ENCODE assay signal across 8 cellular contexts in genomic region chr1:150067184-150068182, GRCh38. TPM values are rescaled to one million over a fixed set of nuclear protein-coding genes. Genes with fewer than 3 reads are reported as not detected.
DNase-seq lines count a peak whose midpoint lies in the region; ATAC-seq and TF ChIP-seq lines count a peak whose summit lies in the region.

Gene VPS45 (plus strand): TSS chr1:150067776. CDS start chr1:150067858, 82 bp downstream.

- no peaks in the 10 kb centered on the region for H3K9me3 Mint-ChIP-seq in activated CD4-positive, alpha-beta T cell treated with anti-CD3 and anti-CD28 coated beads, Interleukin-2, amount 10 ng/mL, durations not matched to agents 24 days and 14 days

- TF ChIP-seq CTCF in coronary artery (IDR thresholded peaks at IDR 0.05): no peak

- ATAC-seq in HG03439 (IDR thresholded peaks at IDR 0.05; ENCODE audit: unreplicated experiment) (peak; percentile 81), left lobe of liver (peak; percentile 97)

- peak; percentile 70 for TF ChIP-seq POLR2A in GM19099 (IDR thresholded peaks at IDR 0.05; ENCODE audit: extremely low read depth, insufficient read length, low read depth)

- H3K27ac Mint-ChIP-seq in activated CD4-positive, alpha-beta T cell treated with anti-CD3 and anti-CD28 coated beads, Interleukin-2, amount 10 ng/mL, durations not matched to agents 24 days and 14 days: peak within 1 kb of the TSS; percentile 98

- intact Hi-C loops in activated CD4-positive, alpha-beta T cell treated with anti-CD3 and anti-CD28 coated beads, Interleukin-2, amount 10 ng/mL, durations not matched to agents 24 days and 14 days (cut with micrococcal nuclease): loop anchor here (1.0 to 5.0 kb wide), 6 partner anchors 58 to 179 kb away; partner anchors contain the start of genes BOLA1 and PLEKHO1

- H3K4me3 ChIP-seq in coronary artery: peak within 1 kb of the TSS; percentile 73

- peaks cover 18% of the 10 kb centered on the region for H3K36me3 Mint-ChIP-seq in activated CD4-positive, alpha-beta T cell treated with anti-CD3 and anti-CD28 coated beads, Interleukin-2, amount 10 ng/mL, durations not matched to agents 24 days and 14 days (ENCODE audit: low read depth)

- H3K27me3 Mint-ChIP-seq in activated CD4-positive, alpha-beta T cell treated with anti-CD3 and anti-CD28 coated beads, Interleukin-2, amount 10 ng/mL, durations not matched to agents 24 days and 14 days: peaks cover 1% of the 10 kb centered on the region

- H3K4me1 Mint-ChIP-seq in activated CD4-positive, alpha-beta T cell treated with anti-CD3 and anti-CD28 coated beads, Interleukin-2, amount 10 ng/mL, durations not matched to agents 24 days and 14 days: peaks cover 24% of the 10 kb centered on the region

- peak within 1 kb of the TSS; percentile 96 for H3K4me3 Mint-ChIP-seq in activated CD4-positive, alpha-beta T cell treated with anti-CD3 and anti-CD28 coated beads, Interleukin-2, amount 10 ng/mL, durations not matched to agents 24 days and 14 days

- peak within 1 kb of the TSS; percentile 94 to 98 for H3K27ac ChIP-seq in coronary artery

- DNase-seq in AG20443 (ENCODE audit: low spot score): peak; percentile 95
- peak; percentile 73 for DNase-seq in NCI-H524 treated with DMSO at 0.1 percent for 48 hours (lab: John Stamatoyannopoulos, UW)
- DNase-seq in activated CD4-positive, alpha-beta T cell treated with anti-CD3 and anti-CD28 coated beads, Interleukin-2, amount 10 ng/mL, durations not matched to agents 24 days and 14 days: peak; percentile 95
- DNase-seq in coronary artery (ENCODE audit: low spot score): peak; percentile 94
- peak; percentile 92 for DNase-seq in left lobe of liver (ENCODE audit: low spot score)
- peak; percentile 74 for DNase-seq in stimulated activated CD4-positive, alpha-beta T cell treated with anti-CD3 and anti-CD28 coated beads, Interleukin-2, amount 100 ng/mL, for 4 hours (ENCODE audit: low read depth)

RNA-seq across cellular contexts. Expression of gene VPS45, which starts in this region (rescaled TPM):
- total RNA-seq in activated CD4-positive, alpha-beta T cell treated with anti-CD3 and anti-CD28 coated beads, Interleukin-2, amount 10 ng/mL, durations not matched to agents 24 days and 14 days: 20.8 and 21.0 TPM in 2 replicates
- 12.3 TPM for total RNA-seq in left lobe of liver

Comparison
In these comparisons a context has a peak if more than half of its experiments do, and no peak if none do; other contexts are left out.
1. Peak in every context shown above with its lines: DNase-seq, ATAC-seq, H3K4me3 ChIP-seq and H3K27ac ChIP-seq.